ENCODE assay signal across 18 cellular contexts in the genomic region with DNA sequence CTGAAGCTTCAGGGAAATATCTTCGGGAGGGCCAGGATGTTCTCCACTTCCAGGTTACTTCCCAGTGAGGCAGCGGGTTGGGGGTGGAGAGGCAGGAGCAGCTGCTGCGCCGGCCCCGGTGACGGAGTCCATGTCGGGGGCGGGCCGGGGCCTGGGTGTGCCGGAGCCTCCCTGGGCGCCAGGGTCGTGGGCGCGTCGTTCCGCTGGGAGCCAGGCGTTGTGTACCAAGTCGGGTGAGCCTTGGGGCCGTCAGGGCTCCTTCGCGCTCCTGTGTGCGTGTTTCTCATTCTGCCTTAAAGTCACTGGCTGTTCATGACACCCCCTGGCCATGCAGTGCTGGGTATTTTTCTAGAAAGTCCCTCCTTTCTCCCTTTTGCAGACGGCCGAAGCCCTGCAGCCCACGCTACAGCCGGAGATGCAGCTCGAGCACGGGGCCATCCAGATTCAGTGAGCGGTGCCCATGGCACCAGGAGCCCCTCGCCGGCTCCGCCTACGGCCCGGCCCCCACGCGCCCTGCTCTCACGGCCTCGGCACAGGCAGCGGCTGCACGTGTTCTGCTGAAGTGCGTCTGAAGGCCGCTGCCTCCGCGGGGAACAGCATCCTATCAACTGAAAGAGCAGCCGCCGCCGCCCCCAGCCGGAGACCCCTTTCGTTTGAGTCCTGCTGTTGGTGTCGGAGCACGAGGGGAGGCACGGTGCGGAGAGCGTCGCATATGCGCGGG.
"Had no signal": no experiment of that assay in that cellular context is flagged by ENCODE, and none has a peak within 500 bp of the region (broad histone marks: within the 10 kb centered on the region; RNA-seq: fewer than 3 reads in every experiment).

No MANE protein-coding gene starts in this region.

- H3K9me3 ChIP-seq: mucosa of descending colon, tibial nerve, uterus had no signal

- ATAC-seq: activated CD8-positive, alpha-beta T cell treated with anti-CD3 and anti-CD28 coated beads, Interleukin-2, amount 10 ng/mL, durations not matched to agents 7 days and 5 days; left lobe of liver; mucosa of descending colon had no signal

- H3K27ac Mint-ChIP-seq: activated CD4-positive, alpha-beta T cell treated with anti-CD3 and anti-CD28 coated beads, Interleukin-2, amount 10 ng/mL, durations not matched to agents 7 days and 5 days; activated CD8-positive, alpha-beta T cell treated with anti-CD3 and anti-CD28 coated beads, Interleukin-2, amount 10 ng/mL, durations not matched to agents 7 days and 5 days; activated naive CD4-positive, alpha-beta T cell treated with anti-CD3 and anti-CD28 coated beads for 36 hours; activated T-cell treated with anti-CD3 and anti-CD28 coated beads, Interleukin-2, amount 50 U/mL, for 24 hours; activated T-helper 2 cell treated with anti-CD3 and anti-CD28 coated beads, Interferon-gamma antibody, Interleukin-2, Interleukin-4, amounts not matched to agents 10 μg/mL and 5 μg/mL and 100 μg/mL, durations not matched to agents 14 hours and 24 hours and 36 hours; stimulated activated naive CD8-positive, alpha-beta T cell treated with anti-CD3 and anti-CD28 coated beads, Interleukin-15, Interleukin-2, amounts not matched to agents 100 ng/mL and 50 ng/mL, for 24 hours; T-helper 2 cell treated with Interferon-gamma antibody and Interleukin-4, amounts not matched to agents 5 μg/mL and 100 μg/mL, for 36 hours had no signal

- H3K27me3 Mint-ChIP-seq: activated CD4-positive, alpha-beta T cell treated with anti-CD3 and anti-CD28 coated beads, Interleukin-2, amount 10 ng/mL, durations not matched to agents 7 days and 5 days; activated T-cell treated with anti-CD3 and anti-CD28 coated beads, Interleukin-2, amount 50 U/mL, for 24 hours; naive B cell; stimulated activated naive CD8-positive, alpha-beta T cell treated with anti-CD3 and anti-CD28 coated beads, Interleukin-15, Interleukin-2, amounts not matched to agents 100 ng/mL and 50 ng/mL, for 24 hours had no signal

- DNase-seq: activated CD4-positive, alpha-beta T cell treated with anti-CD3 and anti-CD28 coated beads, Interleukin-2, amount 10 ng/mL, durations not matched to agents 7 days and 5 days; activated CD8-positive, alpha-beta T cell treated with anti-CD3 and anti-CD28 coated beads, Interleukin-2, amount 10 ng/mL, durations not matched to agents 7 days and 5 days; activated naive CD4-positive, alpha-beta T cell treated with anti-CD3 and anti-CD28 coated beads for 36 hours; activated T-cell treated with anti-CD3 and anti-CD28 coated beads, Interleukin-2, amount 50 U/mL, for 24 hours; anterior cingulate cortex; mesenchymal stem cell; naive B cell; stimulated activated CD4-positive, alpha-beta T cell treated with anti-CD3 and anti-CD28 coated beads, Interleukin-2, amount 100 ng/mL, for 24 hours; uterus had no signal

- H3K4me1 Mint-ChIP-seq: activated CD4-positive, alpha-beta T cell treated with anti-CD3 and anti-CD28 coated beads, Interleukin-2, amount 10 ng/mL, durations not matched to agents 7 days and 5 days; brain had no signal

- H3K9me3 Mint-ChIP-seq: activated naive CD4-positive, alpha-beta T cell treated with anti-CD3 and anti-CD28 coated beads for 36 hours; activated T-helper 2 cell treated with anti-CD3 and anti-CD28 coated beads, Interferon-gamma antibody, Interleukin-2, Interleukin-4, amounts not matched to agents 10 μg/mL and 5 μg/mL and 100 μg/mL, durations not matched to agents 14 hours and 24 hours and 36 hours; stimulated activated naive CD8-positive, alpha-beta T cell treated with anti-CD3 and anti-CD28 coated beads, Interleukin-15, Interleukin-2, amounts not matched to agents 100 ng/mL and 50 ng/mL, for 24 hours; T-helper 2 cell treated with Interferon-gamma antibody and Interleukin-4, amounts not matched to agents 5 μg/mL and 100 μg/mL, for 36 hours had no signal

- H3K27me3 ChIP-seq: tibial nerve, uterus had no signal

- H3K27ac ChIP-seq: coronary artery, parathyroid adenoma, tibial nerve, uterus had no signal

- H3K4me3 ChIP-seq: coronary artery, mucosa of descending colon, tibial nerve, uterus had no signal

- H3K36me3 ChIP-seq: uterus had no signal

- H3K4me3 Mint-ChIP-seq: activated CD4-positive, alpha-beta T cell treated with anti-CD3 and anti-CD28 coated beads, Interleukin-2, amount 10 ng/mL, durations not matched to agents 7 days and 5 days; activated CD8-positive, alpha-beta T cell treated with anti-CD3 and anti-CD28 coated beads, Interleukin-2, amount 10 ng/mL, durations not matched to agents 7 days and 5 days; activated naive CD4-positive, alpha-beta T cell treated with anti-CD3 and anti-CD28 coated beads for 36 hours; activated T-cell treated with anti-CD3 and anti-CD28 coated beads, Interleukin-2, amount 50 U/mL, for 24 hours; brain; stimulated activated naive CD8-positive, alpha-beta T cell treated with anti-CD3 and anti-CD28 coated beads, Interleukin-15, Interleukin-2, amounts not matched to agents 100 ng/mL and 50 ng/mL, for 24 hours; T-helper 2 cell treated with Interferon-gamma antibody and Interleukin-4, amounts not matched to agents 5 μg/mL and 100 μg/mL, for 36 hours had no signal

- H3K4me1 ChIP-seq: parathyroid adenoma, tibial nerve, uterus had no signal
